In genomic region chr6:113078791-113079190, GRCh38 we compare ENCODE assay signal across 40 cellular contexts.
"Had no signal": no experiment of that assay in that cellular context is flagged by ENCODE, and none has a peak within 500 bp of the region (broad histone marks: within the 10 kb centered on the region; RNA-seq: fewer than 3 reads in every experiment).

No MANE protein-coding gene starts in this region.

- H3K9me3 Mint-ChIP-seq: activated CD4-positive, alpha-beta memory T cell treated with anti-CD3 and anti-CD28 coated beads for 36 hours; activated CD4-positive, alpha-beta T cell treated with anti-CD3 and anti-CD28 coated beads, Interleukin-2, amount 10 ng/mL, durations not matched to agents 24 days and 14 days; activated naive CD4-positive, alpha-beta T cell treated with anti-CD3 and anti-CD28 coated beads for 36 hours; activated T-cell treated with anti-CD3 and anti-CD28 coated beads, Interleukin-2, amount 50 U/mL, for 4 hours; activated T-helper 1 cell treated with anti-CD3 and anti-CD28 coated beads, Interleukin-12 subunit alpha, Interleukin-12 subunit beta, Interleukin-2, Interleukin-4 antibody, amounts not matched to agents 30 ng/mL and 10 ng/mL and 1 ng/mL, durations not matched to agents 14 hours and 24 hours and 36 hours; brain; T-helper 1 cell treated with Interleukin-12 subunit alpha and Interleukin-12 subunit beta and Interleukin-4 antibody, amounts not matched to agents 30 μg/mL and 1 μg/mL, for 36 hours; T-helper 2 cell treated with Interferon-gamma antibody and Interleukin-4, amounts not matched to agents 5 μg/mL and 100 μg/mL, for 36 hours; WTC11 had no signal

- H3K36me3 ChIP-seq: adrenal gland, cardiac muscle cell, WERI-Rb-1 had no signal

- H3K4me1 Mint-ChIP-seq: activated CD4-positive, alpha-beta T cell treated with anti-CD3 and anti-CD28 coated beads for 36 hours; activated CD4-positive, alpha-beta T cell treated with anti-CD3 and anti-CD28 coated beads, Interleukin-2, amount 10 ng/mL, durations not matched to agents 24 days and 14 days; activated naive CD8-positive, alpha-beta T cell treated with anti-CD3 and anti-CD28 coated beads for 36 hours; activated T-helper 17 cell treated with anti-CD3 and anti-CD28 coated beads, Interleukin-2, amount 50 U/mL, for 72 hours; central memory CD8-positive, alpha-beta T cell had no signal

- H3K36me3 Mint-ChIP-seq: activated CD4-positive, alpha-beta memory T cell treated with anti-CD3 and anti-CD28 coated beads for 36 hours; activated naive CD4-positive, alpha-beta T cell treated with anti-CD3 and anti-CD28 coated beads, Interleukin-2, amount 50 U/mL, for 72 hours; activated naive CD8-positive, alpha-beta T cell treated with anti-CD3 and anti-CD28 coated beads for 36 hours; brain; WTC11 had no signal

- H3K27me3 Mint-ChIP-seq: activated CD4-positive, alpha-beta memory T cell treated with anti-CD3 and anti-CD28 coated beads for 36 hours; activated CD4-positive, alpha-beta T cell treated with anti-CD3 and anti-CD28 coated beads for 36 hours; activated CD4-positive, alpha-beta T cell treated with anti-CD3 and anti-CD28 coated beads, Interleukin-2, amount 10 ng/mL, durations not matched to agents 24 days and 14 days; activated CD8-positive, alpha-beta T cell treated with anti-CD3 and anti-CD28 coated beads for 36 hours; activated naive CD8-positive, alpha-beta T cell treated with anti-CD3 and anti-CD28 coated beads for 36 hours; activated T-helper 17 cell treated with anti-CD3 and anti-CD28 coated beads, Interleukin-2, amount 50 U/mL, for 72 hours; central memory CD8-positive, alpha-beta T cell had no signal

- H3K4me1 ChIP-seq: adrenal gland had no signal

- H3K27ac Mint-ChIP-seq: activated CD4-positive, alpha-beta memory T cell treated with anti-CD3 and anti-CD28 coated beads for 36 hours; activated CD4-positive, alpha-beta T cell treated with anti-CD3 and anti-CD28 coated beads for 36 hours; activated CD4-positive, alpha-beta T cell treated with anti-CD3 and anti-CD28 coated beads, Interleukin-2, amount 10 ng/mL, durations not matched to agents 24 days and 14 days; activated CD8-positive, alpha-beta T cell treated with anti-CD3 and anti-CD28 coated beads for 36 hours; activated naive CD4-positive, alpha-beta T cell treated with anti-CD3 and anti-CD28 coated beads for 36 hours; activated naive CD4-positive, alpha-beta T cell treated with anti-CD3 and anti-CD28 coated beads, Interleukin-2, amount 50 U/mL, for 72 hours; activated naive CD8-positive, alpha-beta T cell treated with anti-CD3 and anti-CD28 coated beads for 36 hours; activated T-cell treated with anti-CD3 and anti-CD28 coated beads, Interleukin-2, amount 50 U/mL, for 72 hours; activated T-helper 1 cell treated with anti-CD3 and anti-CD28 coated beads, Interleukin-12 subunit alpha, Interleukin-12 subunit beta, Interleukin-2, Interleukin-4 antibody, amounts not matched to agents 30 ng/mL and 10 ng/mL and 1 ng/mL, durations not matched to agents 14 hours and 24 hours and 36 hours; activated T-helper 17 cell treated with anti-CD3 and anti-CD28 coated beads, Interleukin-2, amount 50 U/mL, for 72 hours; brain; T-helper 1 cell treated with Interleukin-12 subunit alpha and Interleukin-12 subunit beta and Interleukin-4 antibody, amounts not matched to agents 30 μg/mL and 1 μg/mL, for 36 hours; T-helper 2 cell treated with Interferon-gamma antibody and Interleukin-4, amounts not matched to agents 5 μg/mL and 100 μg/mL, for 36 hours; WTC11 had no signal

- H3K9me3 ChIP-seq: adrenal gland had no signal

- H3K27me3 ChIP-seq: adrenal gland, cardiac muscle cell had no signal

- H3K4me3 ChIP-seq: adrenal gland, cardiac muscle cell had no signal

- H3K27ac ChIP-seq: adrenal gland, cardiac muscle cell, WERI-Rb-1 had no signal

- FAIRE-seq: bronchial epithelial cell, TTC549 had no signal

- DNase-seq: activated CD4-positive, alpha-beta memory T cell treated with anti-CD3 and anti-CD28 coated beads for 36 hours; activated CD4-positive, alpha-beta T cell treated with anti-CD3 and anti-CD28 coated beads for 1 hour; activated CD4-positive, alpha-beta T cell treated with anti-CD3 and anti-CD28 coated beads for 36 hours; activated CD4-positive, alpha-beta T cell treated with anti-CD3 and anti-CD28 coated beads, Interleukin-2, amount 10 ng/mL, durations not matched to agents 24 days and 14 days; activated CD4-positive, alpha-beta T cell treated with anti-CD3 and anti-CD28 coated beads, Interleukin-2, amount 50 U/mL, for 1 hour; activated CD4-positive, alpha-beta T cell treated with anti-CD3 and anti-CD28 coated beads, Interleukin-2, amount 50 U/mL, for 4 hours; activated CD4-positive, CD25-positive, alpha-beta regulatory T cell; activated CD8-positive, alpha-beta memory T cell treated with anti-CD3 and anti-CD28 coated beads, Interleukin-2, amount 50 U/mL, for 4 hours; activated CD8-positive, alpha-beta T cell treated with anti-CD3 and anti-CD28 coated beads for 36 hours; activated effector memory CD4-positive, alpha-beta T cell treated with anti-CD3 and anti-CD28 coated beads, Interleukin-2, amount 50 U/mL, for 16 hours; activated gamma-delta T cell treated with Interleukin-2 at 50 U/mL for 16 hours; activated naive CD4-positive, alpha-beta T cell; activated naive CD4-positive, alpha-beta T cell treated with anti-CD3 and anti-CD28 coated beads for 36 hours; activated naive CD4-positive, alpha-beta T cell treated with anti-CD3 and anti-CD28 coated beads, Interleukin-2, amount 50 U/mL, for 16 hours; activated naive CD8-positive, alpha-beta T cell treated with anti-CD3 and anti-CD28 coated beads for 36 hours; activated T-cell treated with anti-CD3 and anti-CD28 coated beads for 4 hours; activated T-cell treated with anti-CD3 and anti-CD28 coated beads, Interleukin-2, amount 50 U/mL, for 1 hour; activated T-cell treated with anti-CD3 and anti-CD28 coated beads, Interleukin-2, amount 50 U/mL, for 4 hours; activated T-cell treated with anti-CD3 and anti-CD28 coated beads, Interleukin-2, amount 50 U/mL, for 72 hours; adrenal gland; amniotic stem cell; aorta; caudate nucleus; cerebellar nuclear complex; SW 1271; T-helper 1 cell; T-helper 2 cell; T-helper 9 cell; WERI-Rb-1 had no signal

- H3K4me3 Mint-ChIP-seq: activated CD4-positive, alpha-beta memory T cell treated with anti-CD3 and anti-CD28 coated beads for 36 hours; activated CD4-positive, alpha-beta T cell treated with anti-CD3 and anti-CD28 coated beads for 36 hours; activated CD4-positive, alpha-beta T cell treated with anti-CD3 and anti-CD28 coated beads, Interleukin-2, amount 10 ng/mL, durations not matched to agents 24 days and 14 days; activated CD8-positive, alpha-beta T cell treated with anti-CD3 and anti-CD28 coated beads for 36 hours; activated naive CD4-positive, alpha-beta T cell treated with anti-CD3 and anti-CD28 coated beads for 36 hours; activated naive CD8-positive, alpha-beta T cell treated with anti-CD3 and anti-CD28 coated beads for 36 hours; activated T-cell treated with anti-CD3 and anti-CD28 coated beads, Interleukin-2, amount 50 U/mL, for 4 hours; activated T-cell treated with anti-CD3 and anti-CD28 coated beads, Interleukin-2, amount 50 U/mL, for 72 hours; activated T-helper 1 cell treated with anti-CD3 and anti-CD28 coated beads, Interleukin-12 subunit alpha, Interleukin-12 subunit beta, Interleukin-2, Interleukin-4 antibody, amounts not matched to agents 30 ng/mL and 10 ng/mL and 1 ng/mL, durations not matched to agents 14 hours and 24 hours and 36 hours; activated T-helper 17 cell treated with anti-CD3 and anti-CD28 coated beads, Interleukin-2, amount 50 U/mL, for 72 hours; brain; central memory CD8-positive, alpha-beta T cell; T-helper 1 cell treated with Interleukin-12 subunit alpha and Interleukin-12 subunit beta and Interleukin-4 antibody, amounts not matched to agents 30 μg/mL and 1 μg/mL, for 36 hours; T-helper 2 cell treated with Interferon-gamma antibody and Interleukin-4, amounts not matched to agents 5 μg/mL and 100 μg/mL, for 36 hours; WTC11 had no signal
